ENCODE assay signal across 24 cellular contexts in the genomic region with DNA sequence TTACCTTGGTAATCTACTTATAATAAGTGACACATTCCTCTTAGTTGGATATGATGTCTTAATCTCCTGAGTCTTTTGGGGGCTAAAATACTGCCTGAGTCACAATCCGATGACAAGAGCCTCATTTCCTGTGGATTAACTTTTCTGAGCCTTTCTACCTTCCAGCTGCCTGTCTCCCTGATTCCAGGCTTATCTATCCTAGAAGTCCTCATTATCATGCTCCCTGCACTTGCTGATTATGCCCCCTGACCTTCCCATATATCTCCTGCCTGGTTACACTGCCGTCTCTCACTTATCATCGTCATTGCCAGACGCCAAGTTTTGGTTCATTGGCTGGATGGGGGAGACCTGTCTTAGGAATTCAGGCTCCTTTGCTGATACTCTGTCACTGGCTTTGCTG.
DNase-seq lines count a peak whose midpoint lies in the region; TF ChIP-seq lines count a peak whose summit lies in the region.
"Had no signal": no experiment of that assay in that cellular context is flagged by ENCODE, and none has a peak within 500 bp of the region (broad histone marks: within the 10 kb centered on the region; RNA-seq: fewer than 3 reads in every experiment).

No MANE protein-coding gene starts in this region.

- H2BK5ac ChIP-seq in mesendoderm (ENCODE audit: low read length), result no peak overlapping the region

- H2BK15ac ChIP-seq in mesendoderm (replicated peaks; ENCODE audit: low read depth), result no peak overlapping the region

- no peak overlapping the region for H3K9ac ChIP-seq in mesendoderm (ENCODE audit: low read length)
- H3K9ac ChIP-seq: BLaER1, KMS-11 had no signal

- peaks cover 4% of the 10 kb centered on the region for H3K9me3 ChIP-seq in A673 (ENCODE audit: low read depth, low read length, poor library complexity, severe bottlenecking)

- H3K23ac ChIP-seq in mesendoderm (ENCODE audit: low read length), result no peak overlapping the region

- H3K27me3 ChIP-seq in A673 (replicated peaks; ENCODE audit: insufficient read depth, low read depth, low read length, poor library complexity) (no peaks in the 10 kb centered on the region), mesendoderm (ENCODE audit: insufficient read depth, low read length, poor library complexity) (no peaks in the 10 kb centered on the region)
- H3K27me3 ChIP-seq: BLaER1, SJSA1 had no signal

- intact Hi-C loops in A673 (cut with micrococcal nuclease; ENCODE audit: unreplicated experiment), result no loop called here

- H3K4me1 ChIP-seq in A673 (ENCODE audit: insufficient read depth, low read length, poor library complexity, severe bottlenecking), result no peaks in the 10 kb centered on the region
- H3K4me1 ChIP-seq in mesendoderm (ENCODE audit: control insufficient read depth, low read depth, low read length), result peaks cover 2% of the 10 kb centered on the region
- H3K4me1 ChIP-seq: BLaER1, SJSA1 had no signal

- H3K4me2 ChIP-seq in mesendoderm (ENCODE audit: low read length), result no peak overlapping the region
- H3K4me2 ChIP-seq: BLaER1, KMS-11 had no signal

- BruUV-seq in A673 (replicated peaks; lab: Mats Ljungman, UMichigan), result no TSS peak

- H3K27ac ChIP-seq in A673 (ENCODE audit: low read depth, low read length, poor library complexity, severe bottlenecking), result no peak overlapping the region
- H3K27ac ChIP-seq in mesendoderm (ENCODE audit: low read depth, low read length), result peak overlapping the region; percentile 23
- H3K27ac ChIP-seq: BLaER1, KMS-11, SJSA1 had no signal

- H4K5ac ChIP-seq in mesendoderm (ENCODE audit: low read length), result no peak overlapping the region

- H4K8ac ChIP-seq in mesendoderm (ENCODE audit: low read depth, low read length), result no peak overlapping the region

- no peak overlapping the region for H3K18ac ChIP-seq in mesendoderm (ENCODE audit: low read length)

- H3K36me3 ChIP-seq in A673 (ENCODE audit: insufficient read depth, low read length, poor library complexity, severe bottlenecking) (no peaks in the 10 kb centered on the region), mesendoderm (ENCODE audit: control insufficient read depth, insufficient read depth, low read length) (no peaks in the 10 kb centered on the region)
- H3K36me3 ChIP-seq: BLaER1, SJSA1 had no signal

- H2AK5ac ChIP-seq in mesendoderm (ENCODE audit: low read length), result no peak overlapping the region

- POLR2A ChIA-PET in A673 (lab: Charles Lee; ENCODE audit: low non-redundant PET), result no interaction called here

- no peaks in the 10 kb centered on the region for H3K79me1 ChIP-seq in mesendoderm (ENCODE audit: low read length)

- no CpG with 5 or more reads among the region's 4 CpGs for WGBS in mesendoderm (ENCODE audit: extremely low coverage, insufficient coverage, low lambda C conversion rate)

- no peak overlapping the region for H3K4ac ChIP-seq in mesendoderm (ENCODE audit: low read depth, low read length)

- no peak overlapping the region for H2BK120ac ChIP-seq in mesendoderm (ENCODE audit: low read depth, low read length)

- no peaks in the 10 kb centered on the region for H3K79me2 ChIP-seq in mesendoderm (ENCODE audit: control insufficient read depth, insufficient read depth, low read length)

- H3K4me3 ChIP-seq in A673 (ENCODE audit: low read depth, low read length, poor library complexity, severe bottlenecking) (no peak overlapping the region), mesendoderm (ENCODE audit: low read length) (no peak overlapping the region)
- H3K4me3 ChIP-seq: BLaER1, SJSA1 had no signal

- H3K56ac ChIP-seq in mesendoderm (ENCODE audit: low read length), result no peak overlapping the region

- peak; percentile 1 for DNase-seq in A673 (ENCODE audit: low spot score)
- DNase-seq in HT1080 (ENCODE audit: low read depth), result peak; percentile 7
- peak; percentile 82 for DNase-seq in SK-N-DZ (ENCODE audit: low spot score)
- DNase-seq in mesendoderm, result peak; percentile 96
- no peak for DNase-seq in inferior parietal cortex (ENCODE audit: extremely low spot score)
- no peak for DNase-seq in NCI-H510A treated with DMSO at 0.1 percent for 48 hours (lab: John Stamatoyannopoulos, UW)
- no peak for DNase-seq in stimulated activated CD8-positive, alpha-beta memory T cell treated with anti-CD3 and anti-CD28 coated beads, Interleukin-4, amount 100 ng/mL, for 48 hours
- DNase-seq: 8988T; CD4-positive, CD25-positive, alpha-beta regulatory T cell; GOT3; HCEC 1CT; NCI-H1048; NCI-H1417 treated with DMSO at 0.1 percent for 48 hours; NCI-H1694 treated with DMSO at 0.1 percent for 48 hours; NCI-H2081; NCI-H2227 treated with DMSO at 0.1 percent for 48 hours; NCI-H748 treated with DMSO at 0.1 percent for 48 hours; NK-92 treated with Interleukin-12 subunit alpha and Interleukin-12 subunit beta, amount 100 ng/mL, for 24 hours; Right ventricle myocardium superior; RPMI8226; SW 1271 had no signal

- no peak for TF ChIP-seq CTCF in A673 (conservative IDR thresholded peaks at IDR 0.05; ENCODE audit: low read depth, low read length)

- CTCF ChIA-PET in A673 (lab: Charles Lee), result no interaction called here

Comparison
In these comparisons a context has a peak if more than half of its experiments do, and no peak if none do; other contexts are left out.
1. DNase-seq: peak in A673 (single experiment), HT1080 (single experiment), SK-N-DZ (single experiment) and mesendoderm (single experiment); none in inferior parietal cortex (single experiment), NCI-H510A treated with DMSO at 0.1 percent for 48 hours (single experiment) and stimulated activated CD8-positive, alpha-beta memory T cell treated with anti-CD3 and anti-CD28 coated beads, Interleukin-4, amount 100 ng/mL, for 48 hours (single experiment).